14 cellular contexts compared by ENCODE assay signal in genomic region chr6:129662980-129663431, GRCh38. TPM values are rescaled to one million over a fixed set of nuclear protein-coding genes. Genes with fewer than 3 reads are reported as not detected.
DNase-seq lines count a peak whose midpoint lies in the region; ATAC-seq and TF ChIP-seq lines count a peak whose summit lies in the region.
"Had no signal": no experiment of that assay in that cellular context is flagged by ENCODE, and none has a peak within 500 bp of the region (broad histone marks: within the 10 kb centered on the region; RNA-seq: fewer than 3 reads in every experiment).

No MANE protein-coding gene starts in this region.

- H3K36me3 Mint-ChIP-seq in activated T-cell treated with anti-CD3 and anti-CD28 coated beads, Interleukin-2, amount 50 U/mL, for 72 hours (ENCODE audit: insufficient read depth in 2 of 2): no peaks in the 10 kb centered on the region

- H3K9me3 ChIP-seq in HEK293 (ENCODE audit: control insufficient read depth, insufficient read depth, low read depth, low read length): no peaks in the 10 kb centered on the region

- H3K36me3 ChIP-seq in HEK293 (ENCODE audit: control insufficient read depth in 2 of 2, insufficient read depth in 1 of 2, low read length in 2 of 2): no peaks in the 10 kb centered on the region

- no peak overlapping the region for H3K4me3 Mint-ChIP-seq in activated T-cell treated with anti-CD3 and anti-CD28 coated beads, Interleukin-2, amount 50 U/mL, for 72 hours
- H3K4me3 Mint-ChIP-seq: stimulated activated naive B cell treated with anti-CD40 and anti-IgM and Interleukin-4, amounts not matched to agents 10 μg/mL and 1 μg/mL and 100 μg/mL, for 72 hours had no signal

- CTCF ChIA-PET in HEK293 (lab: Yijun Ruan, JAX): no interaction called here

- H3K9me3 Mint-ChIP-seq in activated T-cell treated with anti-CD3 and anti-CD28 coated beads, Interleukin-2, amount 50 U/mL, for 72 hours: no peaks in the 10 kb centered on the region
- H3K9me3 Mint-ChIP-seq: stimulated activated naive B cell treated with anti-CD40 and anti-IgM and Interleukin-4, amounts not matched to agents 10 μg/mL and 1 μg/mL and 100 μg/mL, for 72 hours had no signal

- no peak for TF ChIP-seq CTCF in HEK293 (tag by site-specific recombination; IDR thresholded peaks at IDR 0.05)

- peak; percentile 80 to 97 for ATAC-seq in activated T-cell treated with anti-CD3 and anti-CD28 coated beads, Interleukin-2, amount 50 U/mL, for 72 hours (replicated peaks in 1 of 2)
- ATAC-seq in HG03432 (IDR thresholded peaks at IDR 0.05; ENCODE audit: unreplicated experiment) (peak; percentile 82), GM19397 (IDR thresholded peaks at IDR 0.05; ENCODE audit: unreplicated experiment) (no peak)
- ATAC-seq in stimulated activated naive CD8-positive, alpha-beta T cell treated with anti-CD3 and anti-CD28 coated beads, Interleukin-15, Interleukin-2, amounts not matched to agents 100 U/mL and 50 U/mL, for 24 hours: peak; percentile 46

- no peak for DNase-seq in activated T-cell treated with anti-CD3 and anti-CD28 coated beads, Interleukin-2, amount 50 U/mL, for 72 hours
- DNase-seq in activated T-cell treated with anti-CD3 and anti-CD28 coated beads, Interleukin-2, amount 50 U/mL, for 1 hour: no peak
- DNase-seq in stimulated activated naive CD8-positive, alpha-beta T cell treated with anti-CD3 and anti-CD28 coated beads, Interleukin-15, Interleukin-2, amounts not matched to agents 100 U/mL and 50 U/mL, for 24 hours: no peak
- DNase-seq in AG20443 (ENCODE audit: low spot score) (no peak), T-helper 9 cell (no peak)
- DNase-seq: ACHN; activated CD4-positive, alpha-beta T cell treated with anti-CD3 and anti-CD28 coated beads, Interleukin-2, amount 50 U/mL, for 48 hours; GM23248; KBM-7; stimulated activated CD4-positive, alpha-beta T cell treated with anti-CD3 and anti-CD28 coated beads, Interleukin-12 subunit alpha, Interleukin-12 subunit beta, amount 100 ng/mL, for 4 hours; stimulated activated naive B cell treated with anti-CD40 and anti-IgM and Interleukin-4, amounts not matched to agents 10 μg/mL and 1 μg/mL and 100 μg/mL, for 72 hours had no signal

- H3K27ac Mint-ChIP-seq in activated T-cell treated with anti-CD3 and anti-CD28 coated beads, Interleukin-2, amount 50 U/mL, for 72 hours: no peak overlapping the region
- H3K27ac Mint-ChIP-seq: stimulated activated naive B cell treated with anti-CD40 and anti-IgM and Interleukin-4, amounts not matched to agents 10 μg/mL and 1 μg/mL and 100 μg/mL, for 72 hours had no signal

- H3K27me3 Mint-ChIP-seq in activated T-cell treated with anti-CD3 and anti-CD28 coated beads, Interleukin-2, amount 50 U/mL, for 72 hours (ENCODE audit: low read depth): no peaks in the 10 kb centered on the region
- H3K27me3 Mint-ChIP-seq: stimulated activated naive B cell treated with anti-CD40 and anti-IgM and Interleukin-4, amounts not matched to agents 10 μg/mL and 1 μg/mL and 100 μg/mL, for 72 hours had no signal

- H3K4me1 ChIP-seq in HEK293 (ENCODE audit: control insufficient read depth, insufficient read depth, low read length): peaks cover 10% of the 10 kb centered on the region

- H3K4me3 ChIP-seq in HEK293 (ENCODE audit: low read depth, low read length): no peak overlapping the region

- no peak overlapping the region for H3K27ac ChIP-seq in HEK293 (ENCODE audit: extremely low read depth, low read depth, low read length)
- H3K27ac ChIP-seq: GM23248 had no signal

- peaks cover 4% of the 10 kb centered on the region for H3K4me1 Mint-ChIP-seq in activated T-cell treated with anti-CD3 and anti-CD28 coated beads, Interleukin-2, amount 50 U/mL, for 72 hours (ENCODE audit: low read depth)

- POLR2A ChIA-PET in HEK293 (lab: Yijun Ruan, JAX): no interaction called here

TF ChIP-seq in HEK293, 187 proteins besides CTCF, POLR2A, EP300 and RAD21:
- TF ChIP-seq ZNF214 (tag by site-specific recombination; IDR thresholded peaks at IDR 0.05; ENCODE audit: borderline replicate concordance): peak; percentile 55; the same call in 1 of the 2 replicates
- TF ChIP-seq BCL11A (tag by site-specific recombination; IDR thresholded peaks at IDR 0.05; ENCODE audit: low read depth): no peak
TF ChIP-seq in HEK293: peak in this region for 1.

RNA-seq across cellular contexts. Expression of gene ARHGAP18, which starts 47.0 kb away (rescaled TPM):
- total RNA-seq in activated T-cell treated with anti-CD3 and anti-CD28 coated beads, Interleukin-2, amount 50 U/mL, for 72 hours: 1 to 10 TPM; 2.7 to 3.9 TPM
